8 cellular contexts compared by ENCODE assay signal in the genomic region with DNA sequence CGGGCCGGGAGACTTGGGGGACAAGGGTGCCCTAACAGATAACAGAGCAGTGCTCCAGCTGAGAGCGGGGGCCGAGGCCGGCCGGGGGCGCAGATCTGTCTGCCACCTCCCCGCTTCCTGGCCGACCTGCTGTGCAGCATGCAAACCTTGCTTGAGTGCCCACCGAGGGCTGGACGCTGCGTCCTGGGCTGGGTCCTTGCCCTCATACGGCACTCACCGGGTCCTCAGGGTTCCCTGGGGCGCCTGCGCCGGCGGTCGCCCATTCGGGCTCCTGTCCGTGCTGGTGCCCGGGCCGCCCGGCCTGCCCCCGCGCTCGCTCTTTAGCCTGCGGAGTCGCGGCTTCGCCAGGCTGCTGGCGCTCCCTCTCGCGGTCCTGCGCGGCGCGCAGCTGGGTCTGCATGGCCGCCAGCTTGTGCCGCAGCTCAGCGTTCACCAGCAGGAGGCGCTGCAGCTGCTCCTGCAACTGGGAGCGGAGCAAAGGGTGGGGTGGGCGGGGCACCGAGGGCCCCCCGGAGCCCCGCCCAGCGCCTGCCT. TPM values are rescaled to one million over a fixed set of nuclear protein-coding genes. Genes with fewer than 3 reads are reported as not detected.
DNase-seq lines count a peak whose midpoint lies in the region; ATAC-seq and TF ChIP-seq lines count a peak whose summit lies in the region.

No MANE protein-coding gene starts in this region.

- no peaks in the 10 kb centered on the region for H3K27me3 ChIP-seq in ACC112 (ENCODE audit: insufficient read depth, low read length)
- no peaks in the 10 kb centered on the region for H3K27me3 ChIP-seq in dorsolateral prefrontal cortex

- TF ChIP-seq CTCF in dorsolateral prefrontal cortex (IDR thresholded peaks at IDR 0.05 in 54 of 56, conservative IDR thresholded peaks at IDR 0.05 in 2 of 56; ENCODE audit: low read depth in 1 of 56, partially characterized antibody in 56 of 56) = peak in 55 of 56 donors; percentile 63 to 97 (median 80)

- H3K4me1 ChIP-seq in ACC112 (ENCODE audit: control insufficient read depth, insufficient read depth, low read length, unreplicated experiment) = peaks cover 25% of the 10 kb centered on the region

- H2AFZ ChIP-seq in ACC112 (ENCODE audit: low read length, unreplicated experiment) = peak overlapping the region; percentile 83

- H3K4me3 ChIP-seq in ACC112 (ENCODE audit: low read depth, low read length) (peak overlapping the region; percentile 72), dorsolateral prefrontal cortex (peak overlapping the region; percentile 52 to 92 (median 72))

- ATAC-seq in GM18517 (IDR thresholded peaks at IDR 0.05; ENCODE audit: unreplicated experiment) (peak; percentile 36), HG03045 (IDR thresholded peaks at IDR 0.05; ENCODE audit: unreplicated experiment) (peak; percentile 62)

- peak; percentile 22 for DNase-seq in NCI-H446 treated with DMSO at 0.1 percent for 48 hours (lab: John Stamatoyannopoulos, UW)
- peak; percentile 89 to 90 for DNase-seq in activated CD4-positive, alpha-beta T cell treated with anti-CD3 and anti-CD28 coated beads, Interleukin-2, amount 50 U/mL, for 4 hours
- peak; percentile 90 to 95 (median 92) for DNase-seq in dorsolateral prefrontal cortex
- peak; percentile 97 for DNase-seq in medulla oblongata (ENCODE audit: extremely low spot score)
- DNase-seq in stimulated activated CD4-positive, alpha-beta T cell treated with anti-CD3 and anti-CD28 coated beads, TNF-alpha, amount 100 ng/mL, for 4 hours (ENCODE audit: low read depth in 3 of 3) = peak; percentile 84 to 87 (median 87)

- intact Hi-C loops in dorsolateral prefrontal cortex (cut with DNase I) = loop anchor here (1.0 to 5.0 kb wide), 4 partner anchors 20 to 391 kb away; partner anchors contain the start of gene SLC43A2 (in 2 of the 2)

- H3K79me2 ChIP-seq in ACC112 (ENCODE audit: control insufficient read depth, insufficient read depth, low read length, unreplicated experiment) = no peaks in the 10 kb centered on the region

- H3K27ac ChIP-seq in ACC112 (ENCODE audit: low read depth, low read length) (no peak overlapping the region), dorsolateral prefrontal cortex (peak overlapping the region in 58 of 59 donors; percentile 76 to 99 (median 94))

- peaks cover 20% of the 10 kb centered on the region for H3K36me3 ChIP-seq in ACC112 (ENCODE audit: insufficient read depth, low read length)

RNA-seq across cellular contexts. Expression of gene RILP, which starts 1.0 kb away (rescaled TPM):
- 10 to 100 TPM in 111 of 120 experiments, 1 to 10 TPM in 9; 5.3 to 27.4 (median 14.8) TPM for total RNA-seq in dorsolateral prefrontal cortex

RNA-seq across cellular contexts. Expression of gene SCARF1, which starts 3.1 kb away (rescaled TPM):
- 10 to 100 TPM in 39 of 120 experiments, 1 to 10 TPM in 81; 5.1 to 21.7 (median 8.7) TPM for total RNA-seq in dorsolateral prefrontal cortex

RNA-seq across cellular contexts. Expression of gene SLC43A2, which starts 20.0 kb away (rescaled TPM):
- 10 to 100 TPM; 27.7 to 80.6 (median 45.9) TPM for total RNA-seq in dorsolateral prefrontal cortex

RNA-seq across cellular contexts. Expression of gene PRPF8, which starts 36.0 kb away (rescaled TPM):
- total RNA-seq in dorsolateral prefrontal cortex = 100 to 1,000 TPM; 220 to 305 (median 265) TPM

Comparison
In these comparisons a context has a peak if more than half of its experiments do, and no peak if none do; other contexts are left out.
1. DNase-seq: peak in every context shown above with its lines; median percentile 97 in medulla oblongata; 92 in dorsolateral prefrontal cortex; 90 in activated CD4-positive, alpha-beta T cell treated with anti-CD3 and anti-CD28 coated beads, Interleukin-2, amount 50 U/mL, for 4 hours; 87 in stimulated activated CD4-positive, alpha-beta T cell treated with anti-CD3 and anti-CD28 coated beads, TNF-alpha, amount 100 ng/mL, for 4 hours; 22 in NCI-H446 treated with DMSO at 0.1 percent for 48 hours.